23 cellular contexts compared by ENCODE assay signal in genomic region chr6:63714091-63714490, GRCh38.
"Had no signal": no experiment of that assay in that cellular context is flagged by ENCODE, and none has a peak within 500 bp of the region (broad histone marks: within the 10 kb centered on the region; RNA-seq: fewer than 3 reads in every experiment).

No MANE protein-coding gene starts in this region.

- H3K9me3 Mint-ChIP-seq: activated B cell treated with CpG ODN at 0.5 μM for 24 hours; activated CD4-positive, alpha-beta T cell treated with anti-CD3 and anti-CD28 coated beads, Interleukin-2, amount 10 ng/mL, durations not matched to agents 24 days and 14 days; activated naive CD4-positive, alpha-beta T cell treated with anti-CD3 and anti-CD28 coated beads, Interleukin-2, amount 10 ng/mL, durations not matched to agents 7 days and 5 days; activated naive CD8-positive, alpha-beta T cell treated with anti-CD3 and anti-CD28 coated beads, Interleukin-2, amount 50 U/mL, for 24 hours; central memory CD8-positive, alpha-beta T cell; naive thymus-derived CD8-positive, alpha-beta T cell; stimulated activated effector memory CD8-positive, alpha-beta T cell treated with anti-CD3 and anti-CD28 coated beads, Interleukin-12 subunit alpha, Interleukin-12 subunit beta, amount 100 ng/mL, for 72 hours had no signal

- H3K4me3 Mint-ChIP-seq: activated B cell treated with CpG ODN at 0.5 μM for 24 hours; activated CD4-positive, alpha-beta T cell treated with anti-CD3 and anti-CD28 coated beads, Interleukin-2, amount 10 ng/mL, durations not matched to agents 24 days and 14 days; activated CD8-positive, alpha-beta T cell treated with anti-CD3 and anti-CD28 coated beads, Interleukin-2, amount 10 ng/mL, durations not matched to agents 7 days and 5 days; activated naive CD4-positive, alpha-beta T cell treated with anti-CD3 and anti-CD28 coated beads, Interleukin-2, amount 10 ng/mL, durations not matched to agents 7 days and 5 days; activated naive CD8-positive, alpha-beta T cell treated with anti-CD3 and anti-CD28 coated beads, Interleukin-2, amount 50 U/mL, for 24 hours; central memory CD8-positive, alpha-beta T cell; naive thymus-derived CD8-positive, alpha-beta T cell; stimulated activated effector memory CD8-positive, alpha-beta T cell treated with anti-CD3 and anti-CD28 coated beads, Interleukin-12 subunit alpha, Interleukin-12 subunit beta, amount 100 ng/mL, for 72 hours had no signal

- H3K4me1 Mint-ChIP-seq: activated B cell treated with CpG ODN at 0.5 μM for 24 hours; activated naive CD4-positive, alpha-beta T cell treated with anti-CD3 and anti-CD28 coated beads, Interleukin-2, amount 10 ng/mL, durations not matched to agents 7 days and 5 days; activated naive CD8-positive, alpha-beta T cell treated with anti-CD3 and anti-CD28 coated beads, Interleukin-2, amount 50 U/mL, for 24 hours had no signal

- H3K27me3 ChIP-seq: brain microvascular endothelial cell, colonic mucosa, foreskin keratinocyte, upper lobe of left lung had no signal

- H3K27ac Mint-ChIP-seq: activated B cell treated with CpG ODN at 0.5 μM for 24 hours; activated CD4-positive, alpha-beta T cell treated with anti-CD3 and anti-CD28 coated beads, Interleukin-2, amount 10 ng/mL, durations not matched to agents 24 days and 14 days; activated CD8-positive, alpha-beta T cell treated with anti-CD3 and anti-CD28 coated beads, Interleukin-2, amount 10 ng/mL, durations not matched to agents 7 days and 5 days; activated naive CD4-positive, alpha-beta T cell treated with anti-CD3 and anti-CD28 coated beads, Interleukin-2, amount 10 ng/mL, durations not matched to agents 7 days and 5 days; activated naive CD8-positive, alpha-beta T cell treated with anti-CD3 and anti-CD28 coated beads, Interleukin-2, amount 50 U/mL, for 24 hours had no signal

- DNase-seq: activated B cell treated with CpG ODN at 0.5 μM for 24 hours; activated CD4-positive, alpha-beta T cell treated with anti-CD3 and anti-CD28 coated beads, Interleukin-2, amount 10 ng/mL, durations not matched to agents 24 days and 14 days; activated CD8-positive, alpha-beta memory T cell treated with anti-CD3 and anti-CD28 coated beads, Interleukin-2, amount 50 U/mL, for 48 hours; activated CD8-positive, alpha-beta T cell treated with anti-CD3 and anti-CD28 coated beads, Interleukin-2, amount 10 ng/mL, durations not matched to agents 7 days and 5 days; activated effector memory CD4-positive, alpha-beta T cell treated with Interleukin-2 at 50 U/mL for 16 hours; activated naive CD4-positive, alpha-beta T cell treated with anti-CD3 and anti-CD28 coated beads, Interleukin-2, amount 10 ng/mL, durations not matched to agents 7 days and 5 days; activated naive CD8-positive, alpha-beta T cell treated with anti-CD3 and anti-CD28 coated beads, Interleukin-2, amount 50 U/mL, for 24 hours; activated T-cell treated with anti-CD3 and anti-CD28 coated beads, Interleukin-2, amount 50 U/mL, for 48 hours; aorta; brain microvascular endothelial cell; colonic mucosa; foreskin keratinocyte; hippocampal formation; left cardiac atrium; naive thymus-derived CD8-positive, alpha-beta T cell; stimulated activated CD4-positive, alpha-beta T cell treated with anti-CD3 and anti-CD28 coated beads, Interleukin-4, amount 100 ng/mL, for 24 hours; upper lobe of left lung had no signal

- H3K9me3 ChIP-seq: colonic mucosa, thoracic aorta, upper lobe of left lung had no signal

- H3K27me3 Mint-ChIP-seq: activated B cell treated with CpG ODN at 0.5 μM for 24 hours; activated CD4-positive, alpha-beta T cell treated with anti-CD3 and anti-CD28 coated beads, Interleukin-2, amount 10 ng/mL, durations not matched to agents 24 days and 14 days; activated naive CD4-positive, alpha-beta T cell treated with anti-CD3 and anti-CD28 coated beads, Interleukin-2, amount 10 ng/mL, durations not matched to agents 7 days and 5 days; activated naive CD8-positive, alpha-beta T cell treated with anti-CD3 and anti-CD28 coated beads, Interleukin-2, amount 50 U/mL, for 24 hours; central memory CD8-positive, alpha-beta T cell; naive thymus-derived CD8-positive, alpha-beta T cell had no signal

- H3K27ac ChIP-seq: brain microvascular endothelial cell, colonic mucosa, foreskin keratinocyte, parathyroid adenoma, thoracic aorta, upper lobe of left lung had no signal

- ATAC-seq: activated CD8-positive, alpha-beta T cell treated with anti-CD3 and anti-CD28 coated beads, Interleukin-2, amount 10 ng/mL, durations not matched to agents 7 days and 5 days; activated naive CD8-positive, alpha-beta T cell treated with anti-CD3 and anti-CD28 coated beads, Interleukin-2, amount 50 U/mL, for 24 hours; foreskin keratinocyte; left cardiac atrium; naive thymus-derived CD8-positive, alpha-beta T cell; sciatic nerve; stimulated activated effector memory CD8-positive, alpha-beta T cell treated with anti-CD3 and anti-CD28 coated beads, Interleukin-12 subunit alpha, Interleukin-12 subunit beta, amount 100 ng/mL, for 72 hours had no signal

- H3K4me1 ChIP-seq: colonic mucosa, foreskin keratinocyte, upper lobe of left lung had no signal

- H3K4me3 ChIP-seq: colonic mucosa, smooth muscle cell, thoracic aorta, upper lobe of left lung had no signal

- H3K36me3 ChIP-seq: colonic mucosa had no signal
